In the genomic region with DNA sequence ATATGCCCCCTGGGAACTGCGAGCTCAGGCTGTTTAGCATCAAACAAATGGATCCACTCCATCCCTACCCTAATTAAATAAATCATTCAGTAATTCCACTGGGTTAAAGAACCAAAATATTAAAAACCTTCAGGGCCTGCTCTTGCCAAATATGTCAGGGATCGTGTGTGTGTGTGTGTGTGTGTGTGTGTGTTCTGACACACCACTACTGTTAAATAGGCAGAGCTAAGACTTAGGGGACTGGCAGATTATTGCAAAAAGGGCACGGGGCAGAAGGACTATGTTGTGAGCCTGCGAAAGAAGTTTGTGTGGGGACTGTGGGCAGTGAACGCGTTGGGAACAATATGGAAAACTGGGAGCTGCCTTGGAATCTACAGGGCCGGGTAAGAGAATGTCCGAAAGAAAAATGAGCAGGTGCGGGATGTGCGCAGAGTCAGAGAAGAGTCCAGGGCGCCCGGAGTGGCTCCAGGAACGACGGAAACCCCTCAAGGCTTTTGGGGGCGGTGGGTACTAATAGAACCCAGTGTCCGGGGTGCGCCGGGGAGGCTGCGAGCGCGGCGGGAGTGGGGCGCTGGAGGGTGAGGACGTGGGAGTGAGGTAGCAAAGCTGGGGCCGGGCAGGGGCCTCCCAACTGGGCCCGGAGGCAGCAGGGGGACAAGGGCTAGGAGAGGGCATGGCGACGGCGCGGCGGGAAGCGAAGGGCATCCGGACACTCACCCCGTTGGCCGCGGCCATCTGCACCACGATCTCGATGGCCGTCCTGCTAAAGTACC, we compare ENCODE assay signal across 10 cellular contexts. TPM values are rescaled to one million over a fixed set of nuclear protein-coding genes. Genes with fewer than 3 reads are reported as not detected.
A peak's percentile ranks its signal among the peaks of the same experiment; 100 is the strongest.
DNase-seq lines count a peak whose midpoint lies in the region; ATAC-seq, FAIRE-seq and TF ChIP-seq lines count a peak whose summit lies in the region.
"Not testable (repeated sequence)": the region's sequence is repeated elsewhere in the genome, so short reads cannot be mapped to it uniquely, and the experiment has no call there.
"Had no signal": no experiment of that assay in that cellular context is flagged by ENCODE, and none has a peak within 500 bp of the region (broad histone marks: within the 10 kb centered on the region; RNA-seq: fewer than 3 reads in every experiment).

No MANE protein-coding gene starts in this region.

- CTCF ChIA-PET in HCT116 (lab: Charles Lee); T-cell (lab: Charles Lee): not testable (repeated sequence)

- H3K9me3 Mint-ChIP-seq in T-cell; astrocyte (ENCODE audit: unreplicated experiment); neural progenitor cell: not testable (repeated sequence)

- not testable (repeated sequence) for H3F3A ChIP-seq in neural progenitor cell (ENCODE audit: low read depth)

- POLR2A ChIA-PET in HCT116 (lab: Charles Lee); T-cell (lab: Charles Lee): not testable (repeated sequence)

- H2AFZ ChIP-seq in HCT116 (ENCODE audit: low read depth, low read length, poor library complexity, severe bottlenecking); neural progenitor cell (replicated peaks): not testable (repeated sequence)
- H2AFZ ChIP-seq in astrocyte (ENCODE audit: low read depth, low read length): peak overlapping the region; percentile 80

- H3K36me3 ChIP-seq in HCT116 (ENCODE audit: control insufficient read depth in 1 of 2, insufficient read depth in 2 of 2, low read length in 2 of 2); astrocyte (ENCODE audit: insufficient read depth, low read length); iPS-20b (ENCODE audit: insufficient read depth, low read depth, low read length); neural progenitor cell; stomach: not testable (repeated sequence)

- H3K27me3 ChIP-seq in HCT116 (ENCODE audit: insufficient read depth, low read length); astrocyte (ENCODE audit: insufficient read depth, low read length): not testable (repeated sequence)
- peaks cover 56% of the 10 kb centered on the region for H3K27me3 ChIP-seq in iPS-20b (ENCODE audit: insufficient read depth, low read length)
- peaks cover 95% of the 10 kb centered on the region for H3K27me3 ChIP-seq in neural progenitor cell
- peaks cover 5 to 35% (median 14%) of the 10 kb centered on the region in 3 donors for H3K27me3 ChIP-seq in stomach

- peak overlapping the region; percentile 91 for H3K4me2 ChIP-seq in HCT116 (ENCODE audit: low read length)
- peak overlapping the region; percentile 86 for H3K4me2 ChIP-seq in astrocyte (ENCODE audit: low read length)
- not testable (repeated sequence) for H3K4me2 ChIP-seq in neural progenitor cell

- peaks cover 7 to 13% (median 10%) of the 10 kb centered on the region in 3 donors for H3K4me1 Mint-ChIP-seq in T-cell
- not testable (repeated sequence) for H3K4me1 Mint-ChIP-seq in astrocyte (ENCODE audit: low read depth, unreplicated experiment); neural progenitor cell

- WGBS in stomach, 5 donors: 16 to 27% (median 21%) methylated on average over 32 to 39 of the region's 39 CpGs

- RAD21 ChIA-PET in HCT116 (lab: Charles Lee; ENCODE audit: low non-redundant PET in 1 of 2, low total read pairs in 2 of 2, uncharacterized antibody in 2 of 2, unreplicated experiment in 2 of 2): not testable (repeated sequence)

- FAIRE-seq in astrocyte (lab: Jason Lieb, UNC): not testable (repeated sequence)

- not testable (repeated sequence) for H3K9me2 ChIP-seq in HCT116 (ENCODE audit: insufficient read depth)

- H3K9me3 ChIP-seq in HCT116 (ENCODE audit: control insufficient read depth in 1 of 2, insufficient read depth in 1 of 2, low read depth in 1 of 2, low read length in 2 of 2); astrocyte (ENCODE audit: insufficient read depth, low read depth, low read length); iPS-20b (ENCODE audit: insufficient read depth, low read depth, low read length); neural progenitor cell (ENCODE audit: low read depth); stomach: not testable (repeated sequence)

- intact Hi-C loops in HCT116 (cut with micrococcal nuclease); stomach (cut with DNase I; ENCODE audit: low total_unique reads): not testable (repeated sequence)

- not testable (repeated sequence) for TF ChIP-seq EP300 in stomach (IDR thresholded peaks at IDR 0.05)

- not testable (repeated sequence) for TF ChIP-seq RAD21 in HCT116 (IDR thresholded peaks at IDR 0.05; ENCODE audit: low read depth)

- H3K27ac ChIP-seq in HCT116 (ENCODE audit: low read depth, low read length) (peak overlapping the region; percentile 49; the same call in 1 of the 2 replicates), stomach (peak overlapping the region in 1 of 5 donors; percentile 51)
- not testable (repeated sequence) for H3K27ac ChIP-seq in astrocyte (ENCODE audit: low read depth, low read length); epithelial cell of prostate; iPS-20b (ENCODE audit: low read length); neural progenitor cell

- peak overlapping the region; percentile 69 for H3K4me3 ChIP-seq in AG10803 (ENCODE audit: low read length)
- peak overlapping the region; percentile 63 to 78 for H3K4me3 ChIP-seq in HCT116 (replicated peaks in 1 of 2; ENCODE audit: low read depth in 1 of 2, low read length in 2 of 2)
- H3K4me3 ChIP-seq in astrocyte (ENCODE audit: insufficient read depth, low read depth, low read length): peak overlapping the region; percentile 64
- H3K4me3 ChIP-seq in iPS-20b (ENCODE audit: low read length): peak overlapping the region; percentile 67; the same call in 1 of the 2 replicates
- peak overlapping the region; percentile 49 for H3K4me3 ChIP-seq in neural progenitor cell
- peak overlapping the region; percentile 54 to 67 (median 58) for H3K4me3 ChIP-seq in stomach

- peak; percentile 32 for DNase-seq in AG10803 (ENCODE audit: low read depth)
- not testable (repeated sequence) for DNase-seq in HCT116 (ENCODE audit: low read depth, low spot score); T-cell; neural progenitor cell (ENCODE audit: low spot score); stomach
- DNase-seq in astrocyte (ENCODE audit: low read depth): peak; percentile 12
- peak; percentile 5 for DNase-seq in epithelial cell of prostate (ENCODE audit: low read depth, low spot score)

- peak overlapping the region; percentile 32 to 60 (median 44) for H3K4me3 Mint-ChIP-seq in T-cell
- peak overlapping the region; percentile 82 for H3K4me3 Mint-ChIP-seq in astrocyte (ENCODE audit: unreplicated experiment)
- H3K4me3 Mint-ChIP-seq in neural progenitor cell: peak overlapping the region; percentile 81

- H3K4me1 ChIP-seq in HCT116 (ENCODE audit: control insufficient read depth in 1 of 2, insufficient read depth in 2 of 2, low read length in 2 of 2): peaks cover 2 to 14% of the 10 kb centered on the region in 2 experiments; a peak in 1 of 4 replicates
- H3K4me1 ChIP-seq in astrocyte (ENCODE audit: insufficient read depth, low read length); iPS-20b (ENCODE audit: insufficient read depth, low read length); neural progenitor cell: not testable (repeated sequence)
- H3K4me1 ChIP-seq in stomach: peaks cover 0 to 19% (median 14%) of the 10 kb centered on the region in 4 donors

- H3K27ac Mint-ChIP-seq in T-cell; astrocyte (ENCODE audit: unreplicated experiment); neural progenitor cell: not testable (repeated sequence)

- peaks cover 17 to 34% of the 10 kb centered on the region in 2 donors for H3K27me3 Mint-ChIP-seq in T-cell
- peaks cover 18% of the 10 kb centered on the region for H3K27me3 Mint-ChIP-seq in astrocyte (ENCODE audit: low read depth, unreplicated experiment)
- H3K27me3 Mint-ChIP-seq in neural progenitor cell (ENCODE audit: insufficient read depth, low read depth): peaks cover 32% of the 10 kb centered on the region

- H4K20me1 ChIP-seq in HCT116 (ENCODE audit: insufficient read depth); astrocyte (ENCODE audit: insufficient read depth, low read length); neural progenitor cell (ENCODE audit: low read depth): not testable (repeated sequence)

- not testable (repeated sequence) for TF ChIP-seq POLR2A in HCT116 (IDR thresholded peaks at IDR 0.05; ENCODE audit: borderline replicate concordance, extremely low read depth, insufficient read depth, insufficient read length); stomach (IDR thresholded peaks at IDR 0.05)

- not testable (repeated sequence) for H3K36me3 Mint-ChIP-seq in T-cell; astrocyte (ENCODE audit: low read depth, unreplicated experiment); neural progenitor cell

- not testable (repeated sequence) for BruUV-seq in HCT116 (replicated peaks; lab: Mats Ljungman, UMichigan)

- TF ChIP-seq CTCF in AG10803 (conservative IDR thresholded peaks at IDR 0.05; ENCODE audit: low read length); HCT116 (IDR thresholded peaks at IDR 0.05 in 2 of 3, conservative IDR thresholded peaks at IDR 0.05 in 1 of 3; ENCODE audit: borderline replicate concordance in 1 of 3, insufficient read depth in 1 of 3, low read depth in 2 of 3, low read length in 2 of 3); astrocyte (IDR thresholded peaks at IDR 0.05; ENCODE audit: insufficient read depth, low read depth, low read length); neural progenitor cell (IDR thresholded peaks at IDR 0.05); stomach (IDR thresholded peaks at IDR 0.05): not testable (repeated sequence)

- not testable (repeated sequence) for H3K79me2 ChIP-seq in HCT116 (ENCODE audit: insufficient read depth, low read length); astrocyte (ENCODE audit: insufficient read depth, low read length); neural progenitor cell (ENCODE audit: low read depth)

- H3K9ac ChIP-seq in HCT116 (ENCODE audit: low read length) (peak overlapping the region; percentile 68), astrocyte (ENCODE audit: low read length) (peak overlapping the region; percentile 87)
- not testable (repeated sequence) for H3K9ac ChIP-seq in iPS-20b (ENCODE audit: low read depth, low read length); neural progenitor cell

- peak; percentile 24 for ATAC-seq in HCT116
- ATAC-seq in T-cell (replicated peaks in 1 of 4): not testable (repeated sequence)

RNA-seq across cellular contexts. Expression of a gene that starts 54.8 kb away (rescaled TPM):
- total RNA-seq in HCT116 (2021; ENCODE audit: unreplicated experiment): 0.54 TPM
- 0.10 and 0.16 TPM in 2 replicates for polyA plus RNA-seq in HCT116 (2012)
- under 1 TPM in 1 of 5 donors, not detected in 4; 0.16 TPM for total RNA-seq in T-cell
- total RNA-seq in astrocyte: 0.18 TPM in 1 of 2 replicates, not detected in the other
- not detected in 2 replicates for total RNA-seq in neural progenitor cell (ENCODE audit: low replicate concordance)
- total RNA-seq in stomach: 1 to 10 TPM in 1 of 5 donors, not detected in 4; 2.3 TPM
- polyA plus RNA-seq in stomach: under 1 TPM in 1 of 3 donors, not detected in 2; 0.12 TPM
- total RNA-seq: Daoy, left colon had no signal
